In the genomic region with DNA sequence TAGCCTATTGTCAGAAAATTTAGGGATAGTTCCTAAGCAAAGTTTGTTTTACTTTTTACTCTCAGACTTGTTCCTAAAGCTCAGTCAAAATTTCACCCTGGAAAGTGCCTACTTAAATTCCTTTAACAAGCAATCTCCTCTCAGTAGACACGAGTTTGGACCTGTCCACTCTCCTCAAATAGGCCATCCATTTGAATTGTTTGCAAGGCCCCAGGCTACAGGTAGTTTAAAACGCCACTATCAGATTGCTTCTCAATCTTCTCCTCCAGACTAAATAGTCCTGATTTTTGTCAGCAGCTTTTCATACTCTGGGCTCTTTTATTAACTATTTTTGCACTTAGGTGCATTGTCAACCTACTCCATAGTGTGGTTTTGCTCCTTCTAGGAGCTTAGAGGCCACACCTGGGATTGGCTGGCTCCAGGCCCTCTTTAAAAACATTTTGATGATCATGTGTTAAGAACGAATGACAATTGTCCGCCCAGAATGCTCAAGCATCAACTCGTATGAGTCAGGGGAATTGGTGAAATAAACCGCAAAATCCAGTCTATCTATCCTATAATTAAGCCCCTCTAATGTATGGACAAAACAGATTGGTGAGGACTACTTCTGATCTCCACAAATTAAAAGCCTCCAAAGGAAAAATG, we compare ENCODE assay signal across 25 cellular contexts.
DNase-seq lines count a peak whose midpoint lies in the region; ATAC-seq and TF ChIP-seq lines count a peak whose summit lies in the region.
"Had no signal": no experiment of that assay in that cellular context is flagged by ENCODE, and none has a peak within 500 bp of the region (broad histone marks: within the 10 kb centered on the region; RNA-seq: fewer than 3 reads in every experiment).

No MANE protein-coding gene starts in this region.

- H2BK5ac ChIP-seq in trophoblast cell (ENCODE audit: low read depth, low read length, poor library complexity): no peak overlapping the region

- peaks cover 10% of the 10 kb centered on the region for H3K79me1 ChIP-seq in trophoblast cell (ENCODE audit: low read length)

- no peak overlapping the region for H3K23ac ChIP-seq in trophoblast cell (ENCODE audit: low read length)

- H3K27ac ChIP-seq in RWPE1 (no peak overlapping the region), trophoblast cell (ENCODE audit: low read depth, low read length) (peak overlapping the region; percentile 31)
- H3K27ac ChIP-seq: 22Rv1, BLaER1, KMS-11, SK-N-MC had no signal

- no peak overlapping the region for H3K9ac ChIP-seq in trophoblast cell (ENCODE audit: low read length)
- H3K9ac ChIP-seq: BLaER1, KMS-11 had no signal

- no peak overlapping the region for H2BK120ac ChIP-seq in trophoblast cell (ENCODE audit: insufficient read depth, low read length, poor library complexity)

- H3K4me2 ChIP-seq in trophoblast cell (ENCODE audit: low read length): no peak overlapping the region
- H3K4me2 ChIP-seq: BLaER1, KMS-11 had no signal

- peak; percentile 25 for DNase-seq in DMS79 treated with DMSO at 0.1 percent for 48 hours (lab: John Stamatoyannopoulos, UW)
- no peak for DNase-seq in DMS79 (lab: John Stamatoyannopoulos, UW)
- peak; percentile 47 for DNase-seq in RWPE1 (ENCODE audit: low spot score)
- DNase-seq in epithelial cell of esophagus (ENCODE audit: low read depth): peak; percentile 74
- peak in 1 of 2 donors; percentile 29 for DNase-seq in trophoblast cell
- DNase-seq in cortex of kidney (lab: John Stamatoyannopoulos, UW): no peak
- DNase-seq: ACHN; CD4-positive, alpha-beta T cell; COR-L47; GOT3; HCEC 1CT; IMR-90; MV-4-11; NCI-H1105 treated with DMSO at 0.1 percent for 48 hours; NCI-H2081 treated with DMSO at 0.1 percent for 48 hours; NCI-H345; PC-3; SHP77 treated with DMSO at 0.1 percent for 48 hours; SW 1271 had no signal

- H3K9me3 ChIP-seq in trophoblast cell (ENCODE audit: insufficient read depth, low read depth, low read length): no peaks in the 10 kb centered on the region
- H3K9me3 ChIP-seq: BLaER1 had no signal

- no peak overlapping the region for H2BK12ac ChIP-seq in trophoblast cell (ENCODE audit: low read length)

- H4K8ac ChIP-seq in trophoblast cell (ENCODE audit: low read depth, low read length): no peak overlapping the region

- WGBS in trophoblast cell (ENCODE audit: extremely low coverage, insufficient coverage, insufficient read length): no CpG with 5 or more reads among the region's 6 CpGs

- peaks cover 3 to 12% of the 10 kb centered on the region in 2 experiments for H3K4me1 ChIP-seq in trophoblast cell (ENCODE audit: control insufficient read depth in 1 of 2, insufficient read depth in 2 of 2, low read length in 2 of 2)
- H3K4me1 ChIP-seq: BLaER1 had no signal

- no peak overlapping the region for H4K91ac ChIP-seq in trophoblast cell (ENCODE audit: low read depth, low read length)

- no peaks in the 10 kb centered on the region for H3K79me2 ChIP-seq in trophoblast cell (ENCODE audit: control insufficient read depth, insufficient read depth, low read length, poor library complexity)

- H4K12ac ChIP-seq in trophoblast cell (ENCODE audit: low read depth, low read length): no peak overlapping the region

- H3K4ac ChIP-seq in trophoblast cell (ENCODE audit: low read depth, low read length): no peak overlapping the region

- CTCF ChIA-PET in RWPE1 (lab: Yijun Ruan, JAX): interaction anchor here (0.8 kb wide), 1 partner anchor 233 kb away, joined by 3 read pairs; no protein-coding TSS in a partner anchor

- no peak overlapping the region for H3K18ac ChIP-seq in trophoblast cell (ENCODE audit: low read length)

- TF ChIP-seq CTCF in RWPE1 (conservative IDR thresholded peaks at IDR 0.05; ENCODE audit: low read depth): no peak
- TF ChIP-seq CTCF in epithelial cell of esophagus (IDR thresholded peaks at IDR 0.05; ENCODE audit: insufficient read depth, low read depth, low read length, missing control alignments): no peak

- no peak overlapping the region for H3K14ac ChIP-seq in trophoblast cell (ENCODE audit: low read length)

- no peak for ATAC-seq in GM19023 (IDR thresholded peaks at IDR 0.05; ENCODE audit: unreplicated experiment)
- ATAC-seq in GM18498 (IDR thresholded peaks at IDR 0.05; ENCODE audit: unreplicated experiment): no peak
- ATAC-seq: PC-3 had no signal

- POLR2A ChIA-PET in RWPE1 (lab: Yijun Ruan, JAX; ENCODE audit: low non-redundant PET): no interaction called here

- no peak overlapping the region for H2AK5ac ChIP-seq in trophoblast cell (ENCODE audit: low read length)

- H3K27me3 ChIP-seq in trophoblast cell (ENCODE audit: insufficient read depth, low read length): no peaks in the 10 kb centered on the region
- H3K27me3 ChIP-seq: BLaER1 had no signal

- H3K4me3 ChIP-seq in epithelial cell of esophagus (ENCODE audit: low read length): no peak overlapping the region
- no peak overlapping the region for H3K4me3 ChIP-seq in trophoblast cell (ENCODE audit: low read depth, low read length)
- H3K4me3 ChIP-seq: BLaER1, SK-N-MC had no signal

- no peaks in the 10 kb centered on the region for H3K36me3 ChIP-seq in trophoblast cell (ENCODE audit: control insufficient read depth in 1 of 2, insufficient read depth in 2 of 2, low read length in 2 of 2)
- H3K36me3 ChIP-seq: BLaER1 had no signal

- H2AFZ ChIP-seq in trophoblast cell (ENCODE audit: insufficient read depth, low read length, poor library complexity): no peak overlapping the region

Comparison
In these comparisons a context has a peak if more than half of its experiments do, and no peak if none do; other contexts are left out.
1. DNase-seq: peak in DMS79 treated with DMSO at 0.1 percent for 48 hours (single experiment), RWPE1 (single experiment) and epithelial cell of esophagus (single experiment); none in DMS79 (single experiment) and cortex of kidney (single experiment).